Comparison of ENCODE assay signal across 20 cellular contexts in the genomic region with DNA sequence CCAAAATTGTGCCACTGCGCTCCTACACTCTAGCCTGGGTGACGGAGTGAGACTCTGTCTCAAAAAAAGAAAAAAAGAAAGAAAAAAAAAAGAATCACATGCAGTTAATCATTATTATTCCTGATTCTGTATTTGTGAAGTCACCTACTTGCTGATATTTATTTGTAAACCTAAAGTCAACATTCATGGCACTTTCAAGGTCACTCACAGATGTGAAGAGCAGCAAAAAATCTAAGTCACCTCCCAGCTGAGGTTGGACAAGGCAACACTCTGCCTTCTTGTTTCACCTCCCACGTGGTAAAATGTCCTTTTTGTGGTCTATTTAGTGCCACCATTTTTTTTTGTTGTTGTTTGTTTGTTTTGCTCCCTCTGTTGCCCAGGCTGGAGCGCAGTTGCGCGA. TPM values are rescaled to one million over a fixed set of nuclear protein-coding genes. Genes with fewer than 3 reads are reported as not detected.
A peak's percentile ranks its signal among the peaks of the same experiment; 100 is the strongest.
DNase-seq lines count a peak whose midpoint lies in the region; ATAC-seq and TF ChIP-seq lines count a peak whose summit lies in the region.
"Had no signal": no experiment of that assay in that cellular context is flagged by ENCODE, and none has a peak within 500 bp of the region (broad histone marks: within the 10 kb centered on the region; RNA-seq: fewer than 3 reads in every experiment).

No MANE protein-coding gene starts in this region.

- POLR2A ChIA-PET in activated naive CD8-positive, alpha-beta T cell treated with anti-CD3 and anti-CD28 coated beads, Interleukin-2, amount 10 ng/mL, durations not matched to agents 7 days and 5 days (lab: Charles Lee), result interaction anchor here (8.7 kb wide), 1 partner anchor 17 kb away, joined by 122 read pairs; no protein-coding TSS in a partner anchor

- no peaks in the 10 kb centered on the region for H3K27me3 Mint-ChIP-seq in activated naive CD8-positive, alpha-beta T cell treated with anti-CD3 and anti-CD28 coated beads, Interleukin-2, amount 10 ng/mL, durations not matched to agents 7 days and 5 days
- H3K27me3 Mint-ChIP-seq in activated naive CD8-positive, alpha-beta T cell treated with anti-CD3 and anti-CD28 coated beads, Interleukin-2, amount 50 U/mL, for 24 hours, result no peaks in the 10 kb centered on the region

- no peaks in the 10 kb centered on the region for H3K9me3 ChIP-seq in Loucy (ENCODE audit: insufficient read depth, low read depth, low read length)

- peak overlapping the region; percentile 25 for H3K4me2 ChIP-seq in Loucy (ENCODE audit: low read depth, low read length, poor library complexity, severe bottlenecking)

- peaks cover 2% of the 10 kb centered on the region for H3K9me3 Mint-ChIP-seq in activated naive CD8-positive, alpha-beta T cell treated with anti-CD3 and anti-CD28 coated beads, Interleukin-2, amount 10 ng/mL, durations not matched to agents 7 days and 5 days
- no peaks in the 10 kb centered on the region for H3K9me3 Mint-ChIP-seq in activated naive CD8-positive, alpha-beta T cell treated with anti-CD3 and anti-CD28 coated beads, Interleukin-2, amount 50 U/mL, for 24 hours
- H3K9me3 Mint-ChIP-seq in stimulated activated effector memory CD8-positive, alpha-beta T cell treated with anti-CD3 and anti-CD28 coated beads, Interleukin-12 subunit alpha, Interleukin-12 subunit beta, amount 100 ng/mL, for 72 hours, result no peaks in the 10 kb centered on the region
- H3K9me3 Mint-ChIP-seq: CD8-positive, alpha-beta T cell had no signal

- H3K9me2 ChIP-seq in Loucy (replicated peaks; ENCODE audit: low read depth, low read length), result no peaks in the 10 kb centered on the region

- H3K36me3 ChIP-seq in Loucy (ENCODE audit: insufficient read depth, low read length), result no peaks in the 10 kb centered on the region

- no peaks in the 10 kb centered on the region for H4K20me1 ChIP-seq in Loucy (ENCODE audit: insufficient read depth, low read length, poor library complexity, severe bottlenecking)

- ATAC-seq in activated naive CD8-positive, alpha-beta T cell treated with anti-CD3 and anti-CD28 coated beads, Interleukin-2, amount 10 ng/mL, durations not matched to agents 7 days and 5 days (ENCODE audit: low read depth), result no peak
- ATAC-seq in activated naive CD8-positive, alpha-beta T cell treated with anti-CD3 and anti-CD28 coated beads, Interleukin-2, amount 50 U/mL, for 24 hours, result no peak
- ATAC-seq in left lobe of liver, result peak; percentile 72
- ATAC-seq in stimulated activated effector memory CD8-positive, alpha-beta T cell treated with anti-CD3 and anti-CD28 coated beads, Interleukin-12 subunit alpha, Interleukin-12 subunit beta, amount 100 ng/mL, for 72 hours, result no peak
- ATAC-seq: CD8-positive, alpha-beta T cell; GM12878 had no signal

- peaks cover 1% of the 10 kb centered on the region for H3K36me3 Mint-ChIP-seq in activated naive CD8-positive, alpha-beta T cell treated with anti-CD3 and anti-CD28 coated beads, Interleukin-2, amount 10 ng/mL, durations not matched to agents 7 days and 5 days
- no peaks in the 10 kb centered on the region for H3K36me3 Mint-ChIP-seq in activated naive CD8-positive, alpha-beta T cell treated with anti-CD3 and anti-CD28 coated beads, Interleukin-2, amount 50 U/mL, for 24 hours (ENCODE audit: low read depth)
- peaks cover 6% of the 10 kb centered on the region for H3K36me3 Mint-ChIP-seq in stimulated activated effector memory CD8-positive, alpha-beta T cell treated with anti-CD3 and anti-CD28 coated beads, Interleukin-12 subunit alpha, Interleukin-12 subunit beta, amount 100 ng/mL, for 72 hours
- H3K36me3 Mint-ChIP-seq: CD8-positive, alpha-beta T cell had no signal

- H3K79me2 ChIP-seq in Loucy (ENCODE audit: insufficient read depth, low read length), result no peaks in the 10 kb centered on the region

- H3K4me1 Mint-ChIP-seq in activated naive CD8-positive, alpha-beta T cell treated with anti-CD3 and anti-CD28 coated beads, Interleukin-2, amount 10 ng/mL, durations not matched to agents 7 days and 5 days, result peaks cover 35% of the 10 kb centered on the region
- peaks cover 32% of the 10 kb centered on the region for H3K4me1 Mint-ChIP-seq in activated naive CD8-positive, alpha-beta T cell treated with anti-CD3 and anti-CD28 coated beads, Interleukin-2, amount 50 U/mL, for 24 hours
- peaks cover 39% of the 10 kb centered on the region for H3K4me1 Mint-ChIP-seq in stimulated activated effector memory CD8-positive, alpha-beta T cell treated with anti-CD3 and anti-CD28 coated beads, Interleukin-12 subunit alpha, Interleukin-12 subunit beta, amount 100 ng/mL, for 72 hours

- H3K4me3 Mint-ChIP-seq in activated naive CD8-positive, alpha-beta T cell treated with anti-CD3 and anti-CD28 coated beads, Interleukin-2, amount 10 ng/mL, durations not matched to agents 7 days and 5 days, result peak overlapping the region; percentile 61
- no peak overlapping the region for H3K4me3 Mint-ChIP-seq in activated naive CD8-positive, alpha-beta T cell treated with anti-CD3 and anti-CD28 coated beads, Interleukin-2, amount 50 U/mL, for 24 hours
- H3K4me3 Mint-ChIP-seq in stimulated activated effector memory CD8-positive, alpha-beta T cell treated with anti-CD3 and anti-CD28 coated beads, Interleukin-12 subunit alpha, Interleukin-12 subunit beta, amount 100 ng/mL, for 72 hours, result no peak overlapping the region
- H3K4me3 Mint-ChIP-seq: B cell; CD8-positive, alpha-beta T cell had no signal

- 0 out of 2 replicates have a peak overlapping the region, but pooled peaks have one; percentile 0 for H2AFZ ChIP-seq in Loucy (ENCODE audit: low read length)
- H2AFZ ChIP-seq: GM23248 had no signal

- peak overlapping the region; percentile 19 for H3K9ac ChIP-seq in Loucy (ENCODE audit: low read depth, low read length, poor library complexity, severe bottlenecking)
- H3K9ac ChIP-seq: GM23248 had no signal

- no peak for TF ChIP-seq CTCF in Loucy (conservative IDR thresholded peaks at IDR 0.05; ENCODE audit: low read length)

- peaks cover 6% of the 10 kb centered on the region for H3F3A ChIP-seq in Loucy (ENCODE audit: low read depth)

- no peak for DNase-seq in activated naive CD8-positive, alpha-beta T cell treated with anti-CD3 and anti-CD28 coated beads, Interleukin-2, amount 10 ng/mL, durations not matched to agents 7 days and 5 days
- DNase-seq in activated naive CD8-positive, alpha-beta T cell treated with anti-CD3 and anti-CD28 coated beads, Interleukin-2, amount 50 U/mL, for 24 hours, result no peak
- no peak for DNase-seq in left lobe of liver (ENCODE audit: low spot score)
- no peak for DNase-seq in stimulated activated effector memory CD8-positive, alpha-beta T cell treated with anti-CD3 and anti-CD28 coated beads, Interleukin-12 subunit alpha, Interleukin-12 subunit beta, amount 100 ng/mL, for 72 hours (ENCODE audit: low spot score in 2 of 2)
- no peak for DNase-seq in DMS114 treated with DMSO at 0.1 percent for 48 hours (lab: John Stamatoyannopoulos, UW; ENCODE audit: unreplicated experiment)
- DNase-seq in activated T-cell treated with anti-CD3 and anti-CD28 coated beads, Interleukin-2, amount 50 U/mL, for 48 hours, result no peak
- DNase-seq: CD8-positive, alpha-beta T cell; GM23248; HCEC 1CT; NCI-H1436; NCI-H2029 treated with DMSO at 0.1 percent for 48 hours; NCI-H2171 treated with DMSO at 0.1 percent for 48 hours; NCI-H446 treated with DMSO at 0.1 percent for 48 hours; NK-92 treated with Interleukin-12 subunit alpha and Interleukin-12 subunit beta, amount 100 ng/mL, for 24 hours; SHP77 treated with DMSO at 0.1 percent for 48 hours had no signal

- H3K4me1 ChIP-seq in Loucy (ENCODE audit: insufficient read depth, low read length, poor library complexity, severe bottlenecking), result peaks cover 25% of the 10 kb centered on the region

- peak overlapping the region; percentile 72 for H3K27ac Mint-ChIP-seq in activated naive CD8-positive, alpha-beta T cell treated with anti-CD3 and anti-CD28 coated beads, Interleukin-2, amount 10 ng/mL, durations not matched to agents 7 days and 5 days
- no peak overlapping the region for H3K27ac Mint-ChIP-seq in activated naive CD8-positive, alpha-beta T cell treated with anti-CD3 and anti-CD28 coated beads, Interleukin-2, amount 50 U/mL, for 24 hours
- peak overlapping the region; percentile 60 for H3K27ac Mint-ChIP-seq in stimulated activated effector memory CD8-positive, alpha-beta T cell treated with anti-CD3 and anti-CD28 coated beads, Interleukin-12 subunit alpha, Interleukin-12 subunit beta, amount 100 ng/mL, for 72 hours
- H3K27ac Mint-ChIP-seq: B cell; CD8-positive, alpha-beta T cell had no signal

- no peak overlapping the region for H3K4me3 ChIP-seq in Loucy (ENCODE audit: low read length, poor library complexity, severe bottlenecking)
- H3K4me3 ChIP-seq: GM12878, GM23248 had no signal

- H3K27me3 ChIP-seq in Loucy (ENCODE audit: insufficient read depth, low read length, poor library complexity, severe bottlenecking), result no peaks in the 10 kb centered on the region

RNA-seq across cellular contexts. Expression of a gene that starts 26.5 kb away (rescaled TPM):
- total RNA-seq in activated naive CD8-positive, alpha-beta T cell treated with anti-CD3 and anti-CD28 coated beads, Interleukin-2, amount 10 ng/mL, durations not matched to agents 7 days and 5 days, result not detected
- not detected for total RNA-seq in left lobe of liver
- total RNA-seq: CD8-positive, alpha-beta T cell; GM12878; GM23248; RPMI7951 had no signal

RNA-seq across cellular contexts. Expression of a gene that starts 35.8 kb away (rescaled TPM):
- total RNA-seq in activated naive CD8-positive, alpha-beta T cell treated with anti-CD3 and anti-CD28 coated beads, Interleukin-2, amount 10 ng/mL, durations not matched to agents 7 days and 5 days, result under 1 TPM; 0.14 to 0.43 TPM
- 45.7 TPM for total RNA-seq in left lobe of liver
- total RNA-seq: B cell; CD8-positive, alpha-beta T cell; OCI-LY7 had no signal

Comparison
In these comparisons a context has a peak if more than half of its experiments do, and no peak if none do; other contexts are left out.
1. RNA of a gene that starts 35.8 kb away (total RNA-seq): 45.7 TPM in left lobe of liver (single experiment); 0.14 to 0.43 TPM in activated naive CD8-positive, alpha-beta T cell treated with anti-CD3 and anti-CD28 coated beads, Interleukin-2, amount 10 ng/mL, durations not matched to agents 7 days and 5 days; every median in the first group is over 10 times any median in the second.